Comparison of ENCODE assay signal across 16 cellular contexts in the genomic region with DNA sequence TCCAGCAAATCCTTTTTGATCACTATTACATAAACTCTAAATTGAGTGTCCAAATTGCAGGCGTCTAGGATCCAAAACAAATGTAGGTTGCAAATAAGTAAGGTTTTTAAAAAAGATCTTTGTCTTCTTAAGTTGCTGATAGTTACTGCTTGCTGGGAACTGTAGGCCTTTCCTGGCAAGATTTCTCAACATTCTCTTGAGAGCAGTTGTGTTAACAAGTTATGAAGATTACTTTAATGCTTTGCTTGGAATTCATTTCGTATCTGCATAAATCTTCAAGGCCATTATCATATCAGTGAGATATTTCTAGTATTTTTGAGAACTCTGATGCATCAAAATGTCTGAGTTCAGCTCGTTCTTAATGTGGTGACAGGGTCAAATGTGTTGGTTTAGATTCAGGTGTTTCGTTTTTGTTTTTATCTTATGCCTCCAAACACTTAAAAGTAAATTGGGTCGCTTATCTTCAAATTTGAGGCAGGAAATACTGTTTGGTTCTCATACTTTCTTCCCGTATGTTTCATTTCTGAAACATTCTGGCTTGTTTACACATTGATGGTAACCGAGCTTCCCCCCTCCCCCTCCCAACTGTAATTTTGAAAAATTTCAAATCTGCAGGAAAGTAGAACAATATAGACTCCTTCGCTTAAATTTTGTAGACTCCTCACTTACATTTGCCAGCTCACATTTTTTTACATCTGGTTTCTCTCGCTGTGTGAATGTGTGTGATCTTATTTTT.
A peak's percentile ranks its signal among the peaks of the same experiment; 100 is the strongest.
DNase-seq lines count a peak whose midpoint lies in the region; ATAC-seq and TF ChIP-seq lines count a peak whose summit lies in the region.
"Had no signal": no experiment of that assay in that cellular context is flagged by ENCODE, and none has a peak within 500 bp of the region (broad histone marks: within the 10 kb centered on the region; RNA-seq: fewer than 3 reads in every experiment).

No MANE protein-coding gene starts in this region.

- peak overlapping the region; percentile 81 for H3K27ac Mint-ChIP-seq in activated T-cell treated with anti-CD3 and anti-CD28 coated beads, Interleukin-2, amount 50 U/mL, for 24 hours
- H3K27ac Mint-ChIP-seq in activated naive CD8-positive, alpha-beta T cell treated with anti-CD3 and anti-CD28 coated beads, Interleukin-2, amount 10 ng/mL, durations not matched to agents 7 days and 5 days, result peak overlapping the region; percentile 88
- H3K27ac Mint-ChIP-seq in type B pancreatic cell, result peak overlapping the region; percentile 70

- TF ChIP-seq CTCF in type B pancreatic cell (conservative IDR thresholded peaks at IDR 0.05), result no peak

- H3K4me1 Mint-ChIP-seq in activated T-cell treated with anti-CD3 and anti-CD28 coated beads, Interleukin-2, amount 50 U/mL, for 24 hours (ENCODE audit: low read depth), result peaks cover 60% of the 10 kb centered on the region
- H3K4me1 Mint-ChIP-seq in activated naive CD8-positive, alpha-beta T cell treated with anti-CD3 and anti-CD28 coated beads, Interleukin-2, amount 10 ng/mL, durations not matched to agents 7 days and 5 days, result peaks cover 16% of the 10 kb centered on the region
- peaks cover 27% of the 10 kb centered on the region for H3K4me1 Mint-ChIP-seq in type B pancreatic cell (ENCODE audit: unreplicated experiment)

- POLR2A ChIA-PET in activated naive CD8-positive, alpha-beta T cell treated with anti-CD3 and anti-CD28 coated beads, Interleukin-2, amount 10 ng/mL, durations not matched to agents 7 days and 5 days (lab: Charles Lee), result interaction anchor here (1.2 kb wide), 1 partner anchor 157 kb away, joined by 3 read pairs; no protein-coding TSS in a partner anchor

- DNase-seq in activated T-cell treated with anti-CD3 and anti-CD28 coated beads, Interleukin-2, amount 50 U/mL, for 24 hours, result no peak
- no peak for DNase-seq in activated T-cell treated with anti-CD3 and anti-CD28 coated beads for 4 hours
- DNase-seq in activated naive CD8-positive, alpha-beta T cell treated with anti-CD3 and anti-CD28 coated beads, Interleukin-2, amount 10 ng/mL, durations not matched to agents 7 days and 5 days, result no peak
- DNase-seq in left kidney (ENCODE audit: low read depth, low spot score), result peak; percentile 31
- no peak for DNase-seq in type B pancreatic cell (ENCODE audit: extremely low spot score, unreplicated experiment)
- no peak for DNase-seq in stimulated activated CD4-positive, alpha-beta T cell treated with anti-CD3 and anti-CD28 coated beads, Interleukin-4, amount 100 ng/mL, for 1 hour
- DNase-seq: ACHN, DMS79 treated with DMSO at 0.1 percent for 48 hours, dorsolateral prefrontal cortex, IMR-90, NCI-H146, NCI-H69, psoas muscle, substantia nigra had no signal

- no peak for ATAC-seq in activated naive CD8-positive, alpha-beta T cell treated with anti-CD3 and anti-CD28 coated beads, Interleukin-2, amount 10 ng/mL, durations not matched to agents 7 days and 5 days (ENCODE audit: low read depth)
- ATAC-seq in GM21447 (IDR thresholded peaks at IDR 0.05; ENCODE audit: unreplicated experiment), result no peak
- ATAC-seq in HG02759 (IDR thresholded peaks at IDR 0.05; ENCODE audit: unreplicated experiment), result no peak
- ATAC-seq: psoas muscle had no signal

- H3K27me3 Mint-ChIP-seq in activated T-cell treated with anti-CD3 and anti-CD28 coated beads, Interleukin-2, amount 50 U/mL, for 24 hours, result no peaks in the 10 kb centered on the region
- H3K27me3 Mint-ChIP-seq in activated naive CD8-positive, alpha-beta T cell treated with anti-CD3 and anti-CD28 coated beads, Interleukin-2, amount 10 ng/mL, durations not matched to agents 7 days and 5 days, result no peaks in the 10 kb centered on the region
- H3K27me3 Mint-ChIP-seq in type B pancreatic cell, result no peaks in the 10 kb centered on the region

- H3K9me3 Mint-ChIP-seq in activated T-cell treated with anti-CD3 and anti-CD28 coated beads, Interleukin-2, amount 50 U/mL, for 24 hours, result no peaks in the 10 kb centered on the region
- no peaks in the 10 kb centered on the region for H3K9me3 Mint-ChIP-seq in activated naive CD8-positive, alpha-beta T cell treated with anti-CD3 and anti-CD28 coated beads, Interleukin-2, amount 10 ng/mL, durations not matched to agents 7 days and 5 days
- H3K9me3 Mint-ChIP-seq in type B pancreatic cell, result peaks cover 5% of the 10 kb centered on the region

- H3K4me3 Mint-ChIP-seq in activated T-cell treated with anti-CD3 and anti-CD28 coated beads, Interleukin-2, amount 50 U/mL, for 24 hours, result peak overlapping the region; percentile 59
- peak overlapping the region; percentile 65 for H3K4me3 Mint-ChIP-seq in activated naive CD8-positive, alpha-beta T cell treated with anti-CD3 and anti-CD28 coated beads, Interleukin-2, amount 10 ng/mL, durations not matched to agents 7 days and 5 days
- no peak overlapping the region for H3K4me3 Mint-ChIP-seq in type B pancreatic cell

- no peaks in the 10 kb centered on the region for H3K36me3 Mint-ChIP-seq in activated T-cell treated with anti-CD3 and anti-CD28 coated beads, Interleukin-2, amount 50 U/mL, for 24 hours (ENCODE audit: low read depth)
- H3K36me3 Mint-ChIP-seq in activated naive CD8-positive, alpha-beta T cell treated with anti-CD3 and anti-CD28 coated beads, Interleukin-2, amount 10 ng/mL, durations not matched to agents 7 days and 5 days, result peaks cover 10% of the 10 kb centered on the region
- peaks cover 4% of the 10 kb centered on the region for H3K36me3 Mint-ChIP-seq in type B pancreatic cell
